In the genomic region with DNA sequence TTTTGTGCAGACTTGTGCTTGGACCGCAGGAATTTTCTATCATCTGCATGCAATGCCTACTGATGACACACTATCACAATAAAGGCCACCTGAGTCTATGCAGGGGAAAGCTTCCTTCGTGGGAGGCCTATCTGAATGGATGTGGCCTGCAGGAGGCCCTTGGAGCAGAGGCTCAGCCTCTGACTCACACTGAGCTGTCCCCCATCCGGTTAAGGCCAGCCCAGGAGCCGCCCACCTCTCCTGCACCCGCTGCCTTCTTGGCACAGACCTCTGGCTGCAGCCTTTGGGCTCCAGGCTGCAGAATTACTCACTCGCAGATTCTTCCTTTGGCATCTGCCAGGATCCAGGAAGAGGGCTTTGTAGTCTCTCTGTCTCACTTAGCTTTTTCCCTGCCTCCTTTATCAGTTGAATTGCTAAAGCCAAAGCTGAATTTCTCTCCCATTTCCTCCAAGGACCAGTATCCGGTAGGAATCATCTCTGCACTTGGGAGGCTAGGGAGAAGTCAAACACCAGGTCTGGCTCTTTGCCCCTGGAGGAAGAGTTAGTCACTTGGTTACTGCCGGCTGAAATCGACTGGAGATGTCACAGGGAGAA, we compare ENCODE assay signal across 8 cellular contexts.
DNase-seq lines count a peak whose midpoint lies in the region; ATAC-seq and TF ChIP-seq lines count a peak whose summit lies in the region.

No MANE protein-coding gene starts in this region.

- CTCF ChIA-PET in WTC11 (lab: Charles Lee) = no interaction called here

- peaks cover 30% of the 10 kb centered on the region for H3K4me1 Mint-ChIP-seq in WTC11

- POLR2A ChIA-PET in WTC11 (lab: Charles Lee) = no interaction called here

- H3K36me3 Mint-ChIP-seq in WTC11 = no peaks in the 10 kb centered on the region

- H3K9me3 Mint-ChIP-seq in WTC11 = no peaks in the 10 kb centered on the region

- peak; percentile 28 for TF ChIP-seq CTCF in epithelial cell of proximal tubule (conservative IDR thresholded peaks at IDR 0.05; ENCODE audit: low read depth, low read length)
- TF ChIP-seq CTCF in WTC11 (IDR thresholded peaks at IDR 0.05) = no peak

- H3K4me3 ChIP-seq in epithelial cell of proximal tubule (ENCODE audit: low read depth, low read length) = peak overlapping the region; percentile 12

- H3K27me3 Mint-ChIP-seq in WTC11 (ENCODE audit: low read depth) = no peaks in the 10 kb centered on the region; the same call in 1 of the 2 replicates

- H3K4me3 Mint-ChIP-seq in WTC11 = no peak overlapping the region

- peak; percentile 87 for DNase-seq in DMS 273 (lab: John Stamatoyannopoulos, UW; ENCODE audit: unreplicated experiment)
- DNase-seq in NCI-H446 treated with DMSO at 0.1 percent for 48 hours (lab: John Stamatoyannopoulos, UW) = peak; percentile 97
- DNase-seq in epithelial cell of proximal tubule (ENCODE audit: low read depth) = peak; percentile 93
- DNase-seq in non-pigmented ciliary epithelial cell (ENCODE audit: low read depth) = peak; percentile 95
- no peak for DNase-seq in WTC11 (ENCODE audit: low spot score)
- no peak for DNase-seq in SIG-M5 (lab: John Stamatoyannopoulos, UW)
- no peak for DNase-seq in SKM-1 (lab: John Stamatoyannopoulos, UW; ENCODE audit: unreplicated experiment)

- H3K27ac Mint-ChIP-seq in WTC11 = no peak overlapping the region

- ATAC-seq in GM19395 (IDR thresholded peaks at IDR 0.05; ENCODE audit: unreplicated experiment) (no peak), WTC11 (no peak; the same call in 1 of the 2 replicates)

TF ChIP-seq in WTC11, 78 proteins besides CTCF, POLR2A, EP300 and RAD21 (continues in another document):
- TF ChIP-seq ZNF263 (CRISPR knock-in tag; IDR thresholded peaks at IDR 0.05; ENCODE audit: low read depth) (no peak), MXD4 (CRISPR knock-in tag; IDR thresholded peaks at IDR 0.05; ENCODE audit: borderline replicate concordance) (no peak), TEAD4 (CRISPR knock-in tag; IDR thresholded peaks at IDR 0.05) (no peak), SP1 (CRISPR knock-in tag; conservative IDR thresholded peaks at IDR 0.05) (no peak), MYBL2 (CRISPR knock-in tag; IDR thresholded peaks at IDR 0.05) (no peak), ELF4 (CRISPR knock-in tag; IDR thresholded peaks at IDR 0.05; ENCODE audit: low read depth) (no peak), GABPB1 (CRISPR knock-in tag; IDR thresholded peaks at IDR 0.05) (no peak), NFE2L1 (CRISPR knock-in tag; IDR thresholded peaks at IDR 0.05) (no peak), PRRX2 (CRISPR knock-in tag; IDR thresholded peaks at IDR 0.05) (no peak)
- TF ChIP-seq, protein P1, sequence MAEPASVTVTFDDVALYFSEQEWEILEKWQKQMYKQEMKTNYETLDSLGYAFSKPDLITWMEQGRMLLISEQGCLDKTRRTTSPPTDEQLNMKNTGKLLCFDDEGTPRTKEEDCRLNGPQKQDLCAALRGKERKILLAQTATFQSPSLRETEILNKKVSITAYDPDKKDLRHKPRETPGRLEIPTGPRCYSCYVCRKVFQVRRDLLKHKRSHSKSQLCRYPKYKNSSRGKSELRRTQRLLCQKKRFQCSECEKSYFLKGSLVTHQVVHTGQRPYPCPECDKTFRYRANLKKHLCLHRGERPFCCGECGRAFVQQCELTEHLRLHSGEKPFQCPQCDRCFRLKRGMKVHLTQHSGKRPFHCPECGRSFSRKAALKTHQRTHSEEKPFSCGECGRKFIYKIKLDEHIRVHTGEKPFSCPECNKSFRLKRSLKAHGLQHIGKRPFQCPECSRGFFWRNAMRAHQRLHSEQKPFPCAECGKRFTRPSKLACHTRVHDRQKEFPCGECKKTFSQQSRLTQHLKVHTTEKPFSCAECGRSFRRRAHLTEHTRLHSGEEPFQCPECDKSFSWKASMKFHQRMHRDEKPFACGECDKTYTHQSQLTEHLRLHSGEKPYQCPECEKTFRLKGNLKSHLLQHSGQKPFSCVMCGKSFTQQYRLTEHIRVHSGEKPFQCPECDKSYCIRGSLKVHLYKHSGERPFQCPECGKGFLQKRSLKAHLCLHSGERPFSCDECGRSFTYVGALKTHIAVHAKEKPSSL (CRISPR knock-in tag; conservative IDR thresholded peaks at IDR 0.05) = no peak
- TF ChIP-seq, protein P2, sequence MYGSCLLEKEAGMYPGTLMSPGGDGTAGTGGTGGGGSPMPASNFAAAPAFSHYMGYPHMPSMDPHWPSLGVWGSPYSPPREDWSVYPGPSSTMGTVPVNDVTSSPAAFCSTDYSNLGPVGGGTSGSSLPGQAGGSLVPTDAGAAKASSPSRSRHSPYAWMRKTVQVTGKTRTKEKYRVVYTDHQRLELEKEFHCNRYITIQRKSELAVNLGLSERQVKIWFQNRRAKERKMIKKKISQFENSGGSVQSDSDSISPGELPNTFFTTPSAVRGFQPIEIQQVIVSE (CRISPR knock-in tag; IDR thresholded peaks at IDR 0.05; ENCODE audit: borderline replicate concordance) = no peak
- TF ChIP-seq, protein P3, sequence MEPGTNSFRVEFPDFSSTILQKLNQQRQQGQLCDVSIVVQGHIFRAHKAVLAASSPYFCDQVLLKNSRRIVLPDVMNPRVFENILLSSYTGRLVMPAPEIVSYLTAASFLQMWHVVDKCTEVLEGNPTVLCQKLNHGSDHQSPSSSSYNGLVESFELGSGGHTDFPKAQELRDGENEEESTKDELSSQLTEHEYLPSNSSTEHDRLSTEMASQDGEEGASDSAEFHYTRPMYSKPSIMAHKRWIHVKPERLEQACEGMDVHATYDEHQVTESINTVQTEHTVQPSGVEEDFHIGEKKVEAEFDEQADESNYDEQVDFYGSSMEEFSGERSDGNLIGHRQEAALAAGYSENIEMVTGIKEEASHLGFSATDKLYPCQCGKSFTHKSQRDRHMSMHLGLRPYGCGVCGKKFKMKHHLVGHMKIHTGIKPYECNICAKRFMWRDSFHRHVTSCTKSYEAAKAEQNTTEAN (CRISPR knock-in tag; IDR thresholded peaks at IDR 0.05) = no peak
- TF ChIP-seq, protein P4, sequence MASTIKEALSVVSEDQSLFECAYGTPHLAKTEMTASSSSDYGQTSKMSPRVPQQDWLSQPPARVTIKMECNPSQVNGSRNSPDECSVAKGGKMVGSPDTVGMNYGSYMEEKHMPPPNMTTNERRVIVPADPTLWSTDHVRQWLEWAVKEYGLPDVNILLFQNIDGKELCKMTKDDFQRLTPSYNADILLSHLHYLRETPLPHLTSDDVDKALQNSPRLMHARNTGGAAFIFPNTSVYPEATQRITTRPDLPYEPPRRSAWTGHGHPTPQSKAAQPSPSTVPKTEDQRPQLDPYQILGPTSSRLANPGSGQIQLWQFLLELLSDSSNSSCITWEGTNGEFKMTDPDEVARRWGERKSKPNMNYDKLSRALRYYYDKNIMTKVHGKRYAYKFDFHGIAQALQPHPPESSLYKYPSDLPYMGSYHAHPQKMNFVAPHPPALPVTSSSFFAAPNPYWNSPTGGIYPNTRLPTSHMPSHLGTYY (CRISPR knock-in tag; IDR thresholded peaks at IDR 0.05) = no peak
- TF ChIP-seq, protein P5, sequence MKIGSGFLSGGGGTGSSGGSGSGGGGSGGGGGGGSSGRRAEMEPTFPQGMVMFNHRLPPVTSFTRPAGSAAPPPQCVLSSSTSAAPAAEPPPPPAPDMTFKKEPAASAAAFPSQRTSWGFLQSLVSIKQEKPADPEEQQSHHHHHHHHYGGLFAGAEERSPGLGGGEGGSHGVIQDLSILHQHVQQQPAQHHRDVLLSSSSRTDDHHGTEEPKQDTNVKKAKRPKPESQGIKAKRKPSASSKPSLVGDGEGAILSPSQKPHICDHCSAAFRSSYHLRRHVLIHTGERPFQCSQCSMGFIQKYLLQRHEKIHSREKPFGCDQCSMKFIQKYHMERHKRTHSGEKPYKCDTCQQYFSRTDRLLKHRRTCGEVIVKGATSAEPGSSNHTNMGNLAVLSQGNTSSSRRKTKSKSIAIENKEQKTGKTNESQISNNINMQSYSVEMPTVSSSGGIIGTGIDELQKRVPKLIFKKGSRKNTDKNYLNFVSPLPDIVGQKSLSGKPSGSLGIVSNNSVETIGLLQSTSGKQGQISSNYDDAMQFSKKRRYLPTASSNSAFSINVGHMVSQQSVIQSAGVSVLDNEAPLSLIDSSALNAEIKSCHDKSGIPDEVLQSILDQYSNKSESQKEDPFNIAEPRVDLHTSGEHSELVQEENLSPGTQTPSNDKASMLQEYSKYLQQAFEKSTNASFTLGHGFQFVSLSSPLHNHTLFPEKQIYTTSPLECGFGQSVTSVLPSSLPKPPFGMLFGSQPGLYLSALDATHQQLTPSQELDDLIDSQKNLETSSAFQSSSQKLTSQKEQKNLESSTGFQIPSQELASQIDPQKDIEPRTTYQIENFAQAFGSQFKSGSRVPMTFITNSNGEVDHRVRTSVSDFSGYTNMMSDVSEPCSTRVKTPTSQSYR (CRISPR knock-in tag; IDR thresholded peaks at IDR 0.05) = no peak
- TF ChIP-seq, protein P6, sequence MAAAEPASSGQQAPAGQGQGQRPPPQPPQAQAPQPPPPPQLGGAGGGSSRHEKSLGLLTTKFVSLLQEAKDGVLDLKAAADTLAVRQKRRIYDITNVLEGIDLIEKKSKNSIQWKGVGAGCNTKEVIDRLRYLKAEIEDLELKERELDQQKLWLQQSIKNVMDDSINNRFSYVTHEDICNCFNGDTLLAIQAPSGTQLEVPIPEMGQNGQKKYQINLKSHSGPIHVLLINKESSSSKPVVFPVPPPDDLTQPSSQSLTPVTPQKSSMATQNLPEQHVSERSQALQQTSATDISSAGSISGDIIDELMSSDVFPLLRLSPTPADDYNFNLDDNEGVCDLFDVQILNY (CRISPR knock-in tag; IDR thresholded peaks at IDR 0.05) = no peak
- TF ChIP-seq, protein P7, sequence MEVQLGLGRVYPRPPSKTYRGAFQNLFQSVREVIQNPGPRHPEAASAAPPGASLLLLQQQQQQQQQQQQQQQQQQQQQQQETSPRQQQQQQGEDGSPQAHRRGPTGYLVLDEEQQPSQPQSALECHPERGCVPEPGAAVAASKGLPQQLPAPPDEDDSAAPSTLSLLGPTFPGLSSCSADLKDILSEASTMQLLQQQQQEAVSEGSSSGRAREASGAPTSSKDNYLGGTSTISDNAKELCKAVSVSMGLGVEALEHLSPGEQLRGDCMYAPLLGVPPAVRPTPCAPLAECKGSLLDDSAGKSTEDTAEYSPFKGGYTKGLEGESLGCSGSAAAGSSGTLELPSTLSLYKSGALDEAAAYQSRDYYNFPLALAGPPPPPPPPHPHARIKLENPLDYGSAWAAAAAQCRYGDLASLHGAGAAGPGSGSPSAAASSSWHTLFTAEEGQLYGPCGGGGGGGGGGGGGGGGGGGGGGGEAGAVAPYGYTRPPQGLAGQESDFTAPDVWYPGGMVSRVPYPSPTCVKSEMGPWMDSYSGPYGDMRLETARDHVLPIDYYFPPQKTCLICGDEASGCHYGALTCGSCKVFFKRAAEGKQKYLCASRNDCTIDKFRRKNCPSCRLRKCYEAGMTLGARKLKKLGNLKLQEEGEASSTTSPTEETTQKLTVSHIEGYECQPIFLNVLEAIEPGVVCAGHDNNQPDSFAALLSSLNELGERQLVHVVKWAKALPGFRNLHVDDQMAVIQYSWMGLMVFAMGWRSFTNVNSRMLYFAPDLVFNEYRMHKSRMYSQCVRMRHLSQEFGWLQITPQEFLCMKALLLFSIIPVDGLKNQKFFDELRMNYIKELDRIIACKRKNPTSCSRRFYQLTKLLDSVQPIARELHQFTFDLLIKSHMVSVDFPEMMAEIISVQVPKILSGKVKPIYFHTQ (CRISPR knock-in tag; IDR thresholded peaks at IDR 0.05) = no peak

Comparison
In these comparisons a context has a peak if more than half of its experiments do, and no peak if none do; other contexts are left out.
1. DNase-seq: peak in DMS 273 (single experiment), NCI-H446 treated with DMSO at 0.1 percent for 48 hours (single experiment), epithelial cell of proximal tubule (single experiment) and non-pigmented ciliary epithelial cell (single experiment); none in WTC11 (single experiment), SIG-M5 (single experiment) and SKM-1 (single experiment).